In genomic region chr11:127806486-127806885, GRCh38 we compare ENCODE assay signal across 20 cellular contexts.
"Had no signal": no experiment of that assay in that cellular context is flagged by ENCODE, and none has a peak within 500 bp of the region (broad histone marks: within the 10 kb centered on the region; RNA-seq: fewer than 3 reads in every experiment).

No MANE protein-coding gene starts in this region.

- DNase-seq: effector CD4-positive, alpha-beta T cell; foreskin melanocyte; head of caudate nucleus; hippocampal formation; left colon; left ventricle myocardium superior; mesenchymal stem cell; mucosa of descending colon; natural killer cell; posterior cingulate gyrus; spleen; stimulated activated CD4-positive, alpha-beta T cell treated with anti-CD3 and anti-CD28 coated beads, Interleukin-15, amount 100 ng/mL, for 24 hours; stimulated activated CD4-positive, alpha-beta T cell treated with anti-CD3 and anti-CD28 coated beads, Interleukin-1b, Interleukin-23, amount 100 ng/mL, for 48 hours; stimulated activated CD4-positive, alpha-beta T cell treated with anti-CD3 and anti-CD28 coated beads, Interleukin-4, amount 100 ng/mL, for 4 hours; stimulated activated naive B cell treated with anti-CD40 and anti-IgM and Interleukin-4, amounts not matched to agents 10 μg/mL and 1 μg/mL and 100 μg/mL, for 72 hours; stimulated activated naive CD8-positive, alpha-beta T cell treated with anti-CD3 and anti-CD28 coated beads, Interleukin-15, amount 100 ng/mL, for 72 hours; trophoblast cell had no signal

- H3K27ac Mint-ChIP-seq: natural killer cell; stimulated activated naive B cell treated with anti-CD40 and anti-IgM and Interleukin-4, amounts not matched to agents 10 μg/mL and 1 μg/mL and 100 μg/mL, for 72 hours; stimulated activated naive CD8-positive, alpha-beta T cell treated with anti-CD3 and anti-CD28 coated beads, Interleukin-15, amount 100 ng/mL, for 72 hours had no signal

- H3K4me1 Mint-ChIP-seq: natural killer cell; stimulated activated naive B cell treated with anti-CD40 and anti-IgM and Interleukin-4, amounts not matched to agents 10 μg/mL and 1 μg/mL and 100 μg/mL, for 72 hours; stimulated activated naive CD8-positive, alpha-beta T cell treated with anti-CD3 and anti-CD28 coated beads, Interleukin-15, amount 100 ng/mL, for 72 hours had no signal

- H3K9me3 ChIP-seq: mucosa of descending colon, neutrophil, spleen had no signal

- H3K4me3 Mint-ChIP-seq: natural killer cell; stimulated activated naive B cell treated with anti-CD40 and anti-IgM and Interleukin-4, amounts not matched to agents 10 μg/mL and 1 μg/mL and 100 μg/mL, for 72 hours; stimulated activated naive CD8-positive, alpha-beta T cell treated with anti-CD3 and anti-CD28 coated beads, Interleukin-15, amount 100 ng/mL, for 72 hours had no signal

- H3K36me3 ChIP-seq: neutrophil, spleen had no signal

- H3K27me3 Mint-ChIP-seq: stimulated activated naive B cell treated with anti-CD40 and anti-IgM and Interleukin-4, amounts not matched to agents 10 μg/mL and 1 μg/mL and 100 μg/mL, for 72 hours; stimulated activated naive CD8-positive, alpha-beta T cell treated with anti-CD3 and anti-CD28 coated beads, Interleukin-15, amount 100 ng/mL, for 72 hours had no signal

- H3K4me1 ChIP-seq: spleen had no signal

- H3K4me3 ChIP-seq: coronary artery, lung, mucosa of descending colon, spleen had no signal

- H3K36me3 Mint-ChIP-seq: natural killer cell; stimulated activated naive B cell treated with anti-CD40 and anti-IgM and Interleukin-4, amounts not matched to agents 10 μg/mL and 1 μg/mL and 100 μg/mL, for 72 hours had no signal

- H3K9me3 Mint-ChIP-seq: natural killer cell; stimulated activated naive B cell treated with anti-CD40 and anti-IgM and Interleukin-4, amounts not matched to agents 10 μg/mL and 1 μg/mL and 100 μg/mL, for 72 hours; stimulated activated naive CD8-positive, alpha-beta T cell treated with anti-CD3 and anti-CD28 coated beads, Interleukin-15, amount 100 ng/mL, for 72 hours had no signal

- H3K27ac ChIP-seq: coronary artery, neutrophil, spleen had no signal

- H3K27me3 ChIP-seq: neutrophil, spleen had no signal
